ENCODE assay signal across 1 cellular context in genomic region chr15:55914446-55914845, GRCh38.
TF ChIP-seq lines count a peak whose summit lies in the region.

No MANE protein-coding gene starts in this region.

TF ChIP-seq in SK-N-SH, 30 proteins besides CTCF, POLR2A, EP300 and RAD21 (continued from another document):
- TF ChIP-seq USF1 (IDR thresholded peaks at IDR 0.05; ENCODE audit: borderline replicate concordance, low read depth) (no peak), EZH2phosphoT487 (IDR thresholded peaks at IDR 0.05; ENCODE audit: borderline replicate concordance, low read depth) (no peak), NRF1 (IDR thresholded peaks at IDR 0.05; ENCODE audit: low read depth, low read length) (no peak), CHD2 (IDR thresholded peaks at IDR 0.05; ENCODE audit: low read length, partially characterized antibody) (no peak), POLR2AphosphoS5 (IDR thresholded peaks at IDR 0.05; ENCODE audit: low read depth, low read length) (no peak), NFIC (IDR thresholded peaks at IDR 0.05; ENCODE audit: borderline replicate concordance) (no peak), TCF12 (IDR thresholded peaks at IDR 0.05) (no peak), SMC3 (IDR thresholded peaks at IDR 0.05; ENCODE audit: low read depth, low read length) (no peak)
